In the genomic region with DNA sequence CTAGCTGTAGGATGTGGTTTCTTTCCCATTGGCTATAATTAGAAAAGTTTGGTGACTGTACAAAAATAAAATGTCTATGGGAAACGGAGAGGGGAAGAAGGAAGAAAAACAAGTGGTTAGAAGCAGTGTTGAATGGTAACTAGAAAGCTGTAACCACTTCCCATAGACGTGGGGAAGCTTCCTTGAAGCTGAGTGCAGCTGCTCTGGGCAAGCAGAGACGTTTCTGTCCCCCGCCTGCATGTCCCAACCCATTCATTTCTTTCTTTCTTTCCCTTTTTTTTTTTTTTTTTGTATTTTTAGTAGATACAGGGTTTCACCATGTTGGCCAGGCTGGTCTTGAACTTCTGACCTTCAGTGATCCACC, we compare ENCODE assay signal across 1 cellular context.
TF ChIP-seq lines count a peak whose summit lies in the region.

No MANE protein-coding gene starts in this region.

TF ChIP-seq in SK-N-SH treated with all-trans-retinoic acid at 6 μM for 48 hours, 23 proteins besides CTCF, POLR2A, EP300 and RAD21 (continued from another document):
- TF ChIP-seq, protein P1, sequence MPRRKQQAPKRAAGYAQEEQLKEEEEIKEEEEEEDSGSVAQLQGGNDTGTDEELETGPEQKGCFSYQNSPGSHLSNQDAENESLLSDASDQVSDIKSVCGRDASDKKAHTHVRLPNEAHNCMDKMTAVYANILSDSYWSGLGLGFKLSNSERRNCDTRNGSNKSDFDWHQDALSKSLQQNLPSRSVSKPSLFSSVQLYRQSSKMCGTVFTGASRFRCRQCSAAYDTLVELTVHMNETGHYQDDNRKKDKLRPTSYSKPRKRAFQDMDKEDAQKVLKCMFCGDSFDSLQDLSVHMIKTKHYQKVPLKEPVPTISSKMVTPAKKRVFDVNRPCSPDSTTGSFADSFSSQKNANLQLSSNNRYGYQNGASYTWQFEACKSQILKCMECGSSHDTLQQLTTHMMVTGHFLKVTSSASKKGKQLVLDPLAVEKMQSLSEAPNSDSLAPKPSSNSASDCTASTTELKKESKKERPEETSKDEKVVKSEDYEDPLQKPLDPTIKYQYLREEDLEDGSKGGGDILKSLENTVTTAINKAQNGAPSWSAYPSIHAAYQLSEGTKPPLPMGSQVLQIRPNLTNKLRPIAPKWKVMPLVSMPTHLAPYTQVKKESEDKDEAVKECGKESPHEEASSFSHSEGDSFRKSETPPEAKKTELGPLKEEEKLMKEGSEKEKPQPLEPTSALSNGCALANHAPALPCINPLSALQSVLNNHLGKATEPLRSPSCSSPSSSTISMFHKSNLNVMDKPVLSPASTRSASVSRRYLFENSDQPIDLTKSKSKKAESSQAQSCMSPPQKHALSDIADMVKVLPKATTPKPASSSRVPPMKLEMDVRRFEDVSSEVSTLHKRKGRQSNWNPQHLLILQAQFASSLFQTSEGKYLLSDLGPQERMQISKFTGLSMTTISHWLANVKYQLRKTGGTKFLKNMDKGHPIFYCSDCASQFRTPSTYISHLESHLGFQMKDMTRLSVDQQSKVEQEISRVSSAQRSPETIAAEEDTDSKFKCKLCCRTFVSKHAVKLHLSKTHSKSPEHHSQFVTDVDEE (CRISPR knock-in tag; IDR thresholded peaks at IDR 0.05), result no peak
- no peak for TF ChIP-seq BACH2 (CRISPR knock-in tag; IDR thresholded peaks at IDR 0.05; ENCODE audit: borderline replicate concordance)
